Comparison of ENCODE assay signal across 1 cellular context in the genomic region with DNA sequence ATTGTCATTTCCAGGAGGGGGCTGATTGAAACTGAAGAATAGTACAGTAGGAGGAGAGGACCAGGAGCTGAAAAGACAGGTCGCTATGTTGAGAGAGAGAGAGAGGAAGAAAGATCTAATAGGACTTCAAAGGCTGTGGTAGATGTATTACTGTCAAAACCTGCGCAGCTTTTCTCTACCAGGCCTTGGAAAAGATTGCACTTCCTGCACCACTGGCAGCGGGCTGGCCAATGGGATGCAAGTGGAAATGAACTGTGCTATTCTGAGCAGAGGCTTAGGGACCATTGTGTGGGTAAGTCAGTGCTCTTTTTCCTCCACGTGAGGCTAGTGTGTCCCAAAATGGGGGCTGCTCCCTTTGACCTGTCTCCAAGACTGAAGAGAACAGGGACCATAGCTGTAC.
TF ChIP-seq lines count a peak whose summit lies in the region.

No MANE protein-coding gene starts in this region.

TF ChIP-seq in K562, 482 proteins besides CTCF, POLR2A, EP300 and RAD21:
- TF ChIP-seq NRF1 (conservative IDR thresholded peaks at IDR 0.05 in 1 of 2, IDR thresholded peaks at IDR 0.05 in 1 of 2) (peak; percentile 14 to 30; a peak in 1 of 4 replicates), CHD1 (IDR thresholded peaks at IDR 0.05; ENCODE audit: low read length) (no peak)
TF ChIP-seq in K562: peak in this region for 1.
